In the genomic region with DNA sequence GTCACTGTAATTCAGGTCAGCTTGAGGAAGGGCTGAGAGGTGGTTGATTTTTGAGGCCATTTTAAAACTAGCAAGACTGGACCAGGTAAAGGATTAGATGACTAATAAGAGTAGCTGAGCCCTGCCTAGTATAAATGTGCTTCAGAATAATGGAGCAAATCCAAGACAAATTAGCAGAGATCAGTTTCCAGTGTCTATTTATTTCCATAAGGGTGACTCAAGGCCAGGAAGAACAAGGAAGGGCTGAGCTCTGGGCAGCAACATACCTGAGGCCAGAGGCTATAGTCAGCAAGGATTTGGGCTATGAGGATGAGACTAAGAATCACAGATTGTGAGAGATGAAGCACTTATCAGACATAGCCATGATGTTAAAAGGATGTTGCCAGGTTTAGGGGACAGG, we compare ENCODE assay signal across 26 cellular contexts.
"Had no signal": no experiment of that assay in that cellular context is flagged by ENCODE, and none has a peak within 500 bp of the region (broad histone marks: within the 10 kb centered on the region; RNA-seq: fewer than 3 reads in every experiment).

No MANE protein-coding gene starts in this region.

- H3K36me3 ChIP-seq: left ventricle myocardium inferior, pancreas, right atrium auricular region, right lobe of liver, tibial nerve, uterus had no signal

- H3K4me1 ChIP-seq: left ventricle myocardium inferior, psoas muscle, right atrium auricular region, right lobe of liver, tibial nerve, uterus had no signal

- H3K27ac ChIP-seq: left ventricle myocardium inferior, pancreas, psoas muscle, right atrium auricular region, right lobe of liver, tibial nerve, uterus had no signal

- ATAC-seq: left colon; mucosa of descending colon; naive thymus-derived CD4-positive, alpha-beta T cell; natural killer cell treated with Interleukin-12 subunit alpha and Interleukin-12 subunit beta and Interleukin-15 and Interleukin-18, amount 100 ng/mL, for 72 hours; pancreas; right lobe of liver; stimulated activated memory B cell treated with anti-CD40 and anti-IgM and Interleukin-4, amounts not matched to agents 10 μg/mL and 1 μg/mL and 100 μg/mL, for 72 hours; stimulated activated naive CD8-positive, alpha-beta T cell treated with anti-CD3 and anti-CD28 coated beads, Interleukin-15, amount 100 ng/mL, for 72 hours had no signal

- H3K4me3 ChIP-seq: left ventricle myocardium inferior, lung, mucosa of descending colon, pancreas, psoas muscle, right atrium auricular region, right lobe of liver, smooth muscle cell, tibial nerve, uterus had no signal

- H3K27me3 ChIP-seq: pancreas, right atrium auricular region, right lobe of liver, tibial nerve, uterus had no signal

- H3K4me2 ChIP-seq: smooth muscle cell had no signal

- H3K9me3 ChIP-seq: left ventricle myocardium inferior, mucosa of descending colon, pancreas, psoas muscle, right atrium auricular region, right lobe of liver, tibial nerve, uterus had no signal

- DNase-seq: hippocampal formation; kidney glomerular epithelial cell; left colon; left ventricle myocardium inferior; midbrain; mucosa of descending colon; naive thymus-derived CD4-positive, alpha-beta T cell; nucleus accumbens; pancreas; posterior cingulate gyrus; psoas muscle; right lobe of liver; stimulated activated CD4-positive, alpha-beta T cell treated with anti-CD3 and anti-CD28 coated beads, Interleukin-1b, Interleukin-23, amount 100 ng/mL, for 48 hours; stimulated activated CD4-positive, alpha-beta T cell treated with anti-CD3 and anti-CD28 coated beads, Interleukin-2, amount 100 ng/mL, for 48 hours; stimulated activated CD4-positive, alpha-beta T cell treated with anti-CD3 and anti-CD28 coated beads, Interleukin-4, amount 100 ng/mL, for 4 hours; stimulated activated CD8-positive, alpha-beta memory T cell treated with anti-CD3 and anti-CD28 coated beads, Interleukin-4, amount 100 ng/mL, for 48 hours; stimulated activated naive CD4-positive, alpha-beta T cell treated with Interleukin-2 at 50 U/mL for 16 hours; stimulated activated naive CD8-positive, alpha-beta T cell treated with anti-CD3 and anti-CD28 coated beads, Interleukin-15, amount 100 ng/mL, for 72 hours; substantia nigra; uterus had no signal
